Comparison of ENCODE assay signal across 1 cellular context in the genomic region with DNA sequence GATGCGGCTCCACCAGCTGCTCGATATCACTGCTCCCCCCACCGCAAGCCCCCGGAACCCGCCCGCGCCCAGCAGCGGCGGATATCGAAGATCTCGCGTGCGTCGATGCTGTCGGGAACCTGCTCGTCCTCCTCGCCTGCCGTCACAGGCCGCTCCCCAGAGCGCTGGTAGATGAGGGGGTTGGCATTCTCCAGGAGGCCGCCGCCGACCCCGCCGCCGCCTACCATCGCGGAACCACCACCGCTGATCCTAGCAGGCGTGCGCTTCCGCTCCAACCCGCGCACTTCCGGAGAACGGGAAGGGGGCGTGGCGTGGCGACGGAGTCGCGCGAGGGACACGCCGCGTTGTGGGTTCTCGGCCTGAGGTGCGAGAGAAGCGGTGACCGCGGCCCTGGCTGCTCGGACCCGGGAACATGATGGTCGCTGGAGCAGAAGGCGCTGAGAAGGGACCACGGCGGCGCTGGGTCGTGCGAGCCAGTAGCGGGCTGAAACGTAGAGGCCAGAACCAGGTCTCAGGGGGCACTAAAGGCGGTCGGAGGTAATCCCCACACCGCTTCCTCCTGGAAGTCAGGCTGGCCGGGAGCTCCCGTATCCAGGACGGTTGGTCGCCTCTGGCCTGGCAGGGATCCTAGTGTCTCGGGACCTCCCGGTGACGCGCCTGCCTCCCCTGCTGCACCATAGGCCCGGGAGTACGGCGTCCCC.
TF ChIP-seq lines count a peak whose summit lies in the region.

A gene (minus strand): TSS at position 265 of the 701 bp plus-strand sequence. CDS start 38 bp downstream, at position 227.

TF ChIP-seq in K562, 482 proteins besides CTCF, POLR2A, EP300 and RAD21 (continued from another document and continues in another):
- TF ChIP-seq, protein P1, sequence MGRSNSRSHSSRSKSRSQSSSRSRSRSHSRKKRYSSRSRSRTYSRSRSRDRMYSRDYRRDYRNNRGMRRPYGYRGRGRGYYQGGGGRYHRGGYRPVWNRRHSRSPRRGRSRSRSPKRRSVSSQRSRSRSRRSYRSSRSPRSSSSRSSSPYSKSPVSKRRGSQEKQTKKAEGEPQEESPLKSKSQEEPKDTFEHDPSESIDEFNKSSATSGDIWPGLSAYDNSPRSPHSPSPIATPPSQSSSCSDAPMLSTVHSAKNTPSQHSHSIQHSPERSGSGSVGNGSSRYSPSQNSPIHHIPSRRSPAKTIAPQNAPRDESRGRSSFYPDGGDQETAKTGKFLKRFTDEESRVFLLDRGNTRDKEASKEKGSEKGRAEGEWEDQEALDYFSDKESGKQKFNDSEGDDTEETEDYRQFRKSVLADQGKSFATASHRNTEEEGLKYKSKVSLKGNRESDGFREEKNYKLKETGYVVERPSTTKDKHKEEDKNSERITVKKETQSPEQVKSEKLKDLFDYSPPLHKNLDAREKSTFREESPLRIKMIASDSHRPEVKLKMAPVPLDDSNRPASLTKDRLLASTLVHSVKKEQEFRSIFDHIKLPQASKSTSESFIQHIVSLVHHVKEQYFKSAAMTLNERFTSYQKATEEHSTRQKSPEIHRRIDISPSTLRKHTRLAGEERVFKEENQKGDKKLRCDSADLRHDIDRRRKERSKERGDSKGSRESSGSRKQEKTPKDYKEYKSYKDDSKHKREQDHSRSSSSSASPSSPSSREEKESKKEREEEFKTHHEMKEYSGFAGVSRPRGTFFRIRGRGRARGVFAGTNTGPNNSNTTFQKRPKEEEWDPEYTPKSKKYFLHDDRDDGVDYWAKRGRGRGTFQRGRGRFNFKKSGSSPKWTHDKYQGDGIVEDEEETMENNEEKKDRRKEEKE (IDR thresholded peaks at IDR 0.05; ENCODE audit: borderline replicate concordance in 1 of 2, control insufficient read depth in 1 of 2, low read depth in 2 of 2, low read length in 1 of 2): no peak
- no peak for TF ChIP-seq ZBTB8A (IDR thresholded peaks at IDR 0.05; ENCODE audit: partially characterized antibody)
- TF ChIP-seq HCFC1 (IDR thresholded peaks at IDR 0.05; ENCODE audit: low read depth, low read length): peak; percentile 67
- TF ChIP-seq, protein P2, sequence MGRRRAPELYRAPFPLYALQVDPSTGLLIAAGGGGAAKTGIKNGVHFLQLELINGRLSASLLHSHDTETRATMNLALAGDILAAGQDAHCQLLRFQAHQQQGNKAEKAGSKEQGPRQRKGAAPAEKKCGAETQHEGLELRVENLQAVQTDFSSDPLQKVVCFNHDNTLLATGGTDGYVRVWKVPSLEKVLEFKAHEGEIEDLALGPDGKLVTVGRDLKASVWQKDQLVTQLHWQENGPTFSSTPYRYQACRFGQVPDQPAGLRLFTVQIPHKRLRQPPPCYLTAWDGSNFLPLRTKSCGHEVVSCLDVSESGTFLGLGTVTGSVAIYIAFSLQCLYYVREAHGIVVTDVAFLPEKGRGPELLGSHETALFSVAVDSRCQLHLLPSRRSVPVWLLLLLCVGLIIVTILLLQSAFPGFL (CRISPR knock-in tag; IDR thresholded peaks at IDR 0.05): no peak
- no peak for TF ChIP-seq ZNF583 (CRISPR knock-in tag; IDR thresholded peaks at IDR 0.05)
- TF ChIP-seq, protein P3, sequence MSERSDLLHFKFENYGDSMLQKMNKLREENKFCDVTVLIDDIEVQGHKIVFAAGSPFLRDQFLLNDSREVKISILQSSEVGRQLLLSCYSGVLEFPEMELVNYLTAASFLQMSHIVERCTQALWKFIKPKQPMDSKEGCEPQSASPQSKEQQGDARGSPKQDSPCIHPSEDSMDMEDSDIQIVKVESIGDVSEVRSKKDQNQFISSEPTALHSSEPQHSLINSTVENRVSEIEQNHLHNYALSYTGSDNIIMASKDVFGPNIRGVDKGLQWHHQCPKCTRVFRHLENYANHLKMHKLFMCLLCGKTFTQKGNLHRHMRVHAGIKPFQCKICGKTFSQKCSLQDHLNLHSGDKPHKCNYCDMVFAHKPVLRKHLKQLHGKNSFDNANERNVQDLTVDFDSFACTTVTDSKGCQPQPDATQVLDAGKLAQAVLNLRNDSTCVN (CRISPR knock-in tag; IDR thresholded peaks at IDR 0.05): no peak
- peak; percentile 63 for TF ChIP-seq TAF1 (IDR thresholded peaks at IDR 0.05; ENCODE audit: control insufficient read depth, extremely low read depth, insufficient read depth, low read length, severe bottlenecking)
- no peak for TF ChIP-seq SMAD1 (IDR thresholded peaks at IDR 0.05; ENCODE audit: low read depth, low read length, partially characterized antibody)
- peak; percentile 96 for TF ChIP-seq GABPA (tag; conservative IDR thresholded peaks at IDR 0.05; ENCODE audit: low read depth)
- no peak for TF ChIP-seq STAT5B (CRISPR knock-in tag; IDR thresholded peaks at IDR 0.05)
- no peak for TF ChIP-seq KLF6 (CRISPR knock-in tag; IDR thresholded peaks at IDR 0.05; ENCODE audit: borderline replicate concordance)
- no peak for TF ChIP-seq MYBL2 (IDR thresholded peaks at IDR 0.05; ENCODE audit: low read depth)
- no peak for TF ChIP-seq MYBL2 (CRISPR knock-in tag; IDR thresholded peaks at IDR 0.05; ENCODE audit: borderline replicate concordance)
- TF ChIP-seq ZNF507 (tag; conservative IDR thresholded peaks at IDR 0.05): no peak
- TF ChIP-seq FOXK2 (conservative IDR thresholded peaks at IDR 0.05 in 1 of 2, IDR thresholded peaks at IDR 0.05 in 1 of 2; ENCODE audit: low read depth in 2 of 2): no peak
- no peak for TF ChIP-seq NR3C1 (CRISPR knock-in tag; IDR thresholded peaks at IDR 0.05)
- TF ChIP-seq CAMTA2 (CRISPR knock-in tag; conservative IDR thresholded peaks at IDR 0.05): no peak
- TF ChIP-seq, protein P4, sequence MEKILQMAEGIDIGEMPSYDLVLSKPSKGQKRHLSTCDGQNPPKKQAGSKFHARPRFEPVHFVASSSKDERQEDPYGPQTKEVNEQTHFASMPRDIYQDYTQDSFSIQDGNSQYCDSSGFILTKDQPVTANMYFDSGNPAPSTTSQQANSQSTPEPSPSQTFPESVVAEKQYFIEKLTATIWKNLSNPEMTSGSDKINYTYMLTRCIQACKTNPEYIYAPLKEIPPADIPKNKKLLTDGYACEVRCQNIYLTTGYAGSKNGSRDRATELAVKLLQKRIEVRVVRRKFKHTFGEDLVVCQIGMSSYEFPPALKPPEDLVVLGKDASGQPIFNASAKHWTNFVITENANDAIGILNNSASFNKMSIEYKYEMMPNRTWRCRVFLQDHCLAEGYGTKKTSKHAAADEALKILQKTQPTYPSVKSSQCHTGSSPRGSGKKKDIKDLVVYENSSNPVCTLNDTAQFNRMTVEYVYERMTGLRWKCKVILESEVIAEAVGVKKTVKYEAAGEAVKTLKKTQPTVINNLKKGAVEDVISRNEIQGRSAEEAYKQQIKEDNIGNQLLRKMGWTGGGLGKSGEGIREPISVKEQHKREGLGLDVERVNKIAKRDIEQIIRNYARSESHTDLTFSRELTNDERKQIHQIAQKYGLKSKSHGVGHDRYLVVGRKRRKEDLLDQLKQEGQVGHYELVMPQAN (IDR thresholded peaks at IDR 0.05; ENCODE audit: borderline replicate concordance): peak; percentile 77
- peak; percentile 59; the same call in 1 of the 2 replicates for TF ChIP-seq DIDO1 (tag; IDR thresholded peaks at IDR 0.05; ENCODE audit: low read depth)
- TF ChIP-seq, protein P5, sequence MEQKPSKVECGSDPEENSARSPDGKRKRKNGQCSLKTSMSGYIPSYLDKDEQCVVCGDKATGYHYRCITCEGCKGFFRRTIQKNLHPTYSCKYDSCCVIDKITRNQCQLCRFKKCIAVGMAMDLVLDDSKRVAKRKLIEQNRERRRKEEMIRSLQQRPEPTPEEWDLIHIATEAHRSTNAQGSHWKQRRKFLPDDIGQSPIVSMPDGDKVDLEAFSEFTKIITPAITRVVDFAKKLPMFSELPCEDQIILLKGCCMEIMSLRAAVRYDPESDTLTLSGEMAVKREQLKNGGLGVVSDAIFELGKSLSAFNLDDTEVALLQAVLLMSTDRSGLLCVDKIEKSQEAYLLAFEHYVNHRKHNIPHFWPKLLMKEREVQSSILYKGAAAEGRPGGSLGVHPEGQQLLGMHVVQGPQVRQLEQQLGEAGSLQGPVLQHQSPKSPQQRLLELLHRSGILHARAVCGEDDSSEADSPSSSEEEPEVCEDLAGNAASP (IDR thresholded peaks at IDR 0.05): no peak
- TF ChIP-seq GTF2F1 (IDR thresholded peaks at IDR 0.05; ENCODE audit: low read depth, low read length): no peak
- TF ChIP-seq ZKSCAN8 (CRISPR knock-in tag; IDR thresholded peaks at IDR 0.05): no peak
- TF ChIP-seq MED1 (CRISPR knock-in tag; IDR thresholded peaks at IDR 0.05; ENCODE audit: borderline replicate concordance): no peak
- no peak for TF ChIP-seq ZNF217 (CRISPR knock-in tag; IDR thresholded peaks at IDR 0.05)
- TF ChIP-seq CBX1 (IDR thresholded peaks at IDR 0.05; ENCODE audit: low read depth): peak; percentile 47; the same call in 1 of the 2 replicates
- peak; percentile 90 for TF ChIP-seq KDM5B (IDR thresholded peaks at IDR 0.05; ENCODE audit: insufficient replicate concordance, low read depth, low read length)
- no peak for TF ChIP-seq JUNB (CRISPR knock-in tag; conservative IDR thresholded peaks at IDR 0.05)
- TF ChIP-seq TFAM (CRISPR knock-in tag; conservative IDR thresholded peaks at IDR 0.05): no peak
- no peak for TF ChIP-seq ZC3H11A (IDR thresholded peaks at IDR 0.05; ENCODE audit: low read depth, low read length)
- peak; percentile 89 for TF ChIP-seq ETV1 (tag; conservative IDR thresholded peaks at IDR 0.05; ENCODE audit: low read depth)
- TF ChIP-seq KLF10 (CRISPR knock-in tag; IDR thresholded peaks at IDR 0.05): no peak
- TF ChIP-seq ZKSCAN3 (CRISPR knock-in tag; IDR thresholded peaks at IDR 0.05): no peak
- TF ChIP-seq HDAC2 (IDR thresholded peaks at IDR 0.05): no peak
- no peak for TF ChIP-seq YBX1 (IDR thresholded peaks at IDR 0.05)
- TF ChIP-seq ZNF174 (CRISPR knock-in tag; IDR thresholded peaks at IDR 0.05): no peak
- TF ChIP-seq RBM22 (IDR thresholded peaks at IDR 0.05; ENCODE audit: low read depth, low read length, poor library complexity, severe bottlenecking): no peak
- TF ChIP-seq ATF7 (IDR thresholded peaks at IDR 0.05): peak; percentile 69
- TF ChIP-seq FOXJ2 (tag; IDR thresholded peaks at IDR 0.05): no peak
- no peak for TF ChIP-seq SETDB1 (IDR thresholded peaks at IDR 0.05; ENCODE audit: low read length)
- no peak for TF ChIP-seq ZNF75A (CRISPR knock-in tag; IDR thresholded peaks at IDR 0.05)
- no peak for TF ChIP-seq PTRF (tag; IDR thresholded peaks at IDR 0.05)
- peak; percentile 88 for TF ChIP-seq CREM (IDR thresholded peaks at IDR 0.05; ENCODE audit: low read depth)
- no peak for TF ChIP-seq MAFG (tag; conservative IDR thresholded peaks at IDR 0.05)
- no peak for TF ChIP-seq ERF (CRISPR knock-in tag; IDR thresholded peaks at IDR 0.05)
- no peak; the same call in 1 of the 2 replicates for TF ChIP-seq ZBTB17 (CRISPR knock-in tag; IDR thresholded peaks at IDR 0.05)
- TF ChIP-seq POLR2H (tag; IDR thresholded peaks at IDR 0.05; ENCODE audit: low read depth): no peak
- peak; percentile 94 for TF ChIP-seq POLR2G (IDR thresholded peaks at IDR 0.05; ENCODE audit: low read depth, low read length)
- no peak for TF ChIP-seq OTX1 (CRISPR knock-in tag; IDR thresholded peaks at IDR 0.05)
- no peak for TF ChIP-seq SIRT6 (IDR thresholded peaks at IDR 0.05; ENCODE audit: low read depth, low read length)
- TF ChIP-seq ZNF764 (CRISPR knock-in tag; IDR thresholded peaks at IDR 0.05; ENCODE audit: low read depth): no peak
- 0 out of 4 replicates have a peak, but pooled peaks of 1 of the 2 experiments have one; percentile 49 for TF ChIP-seq FOXA3 (CRISPR knock-in tag; conservative IDR thresholded peaks at IDR 0.05 in 1 of 2, IDR thresholded peaks at IDR 0.05 in 1 of 2)
- TF ChIP-seq, protein P6, sequence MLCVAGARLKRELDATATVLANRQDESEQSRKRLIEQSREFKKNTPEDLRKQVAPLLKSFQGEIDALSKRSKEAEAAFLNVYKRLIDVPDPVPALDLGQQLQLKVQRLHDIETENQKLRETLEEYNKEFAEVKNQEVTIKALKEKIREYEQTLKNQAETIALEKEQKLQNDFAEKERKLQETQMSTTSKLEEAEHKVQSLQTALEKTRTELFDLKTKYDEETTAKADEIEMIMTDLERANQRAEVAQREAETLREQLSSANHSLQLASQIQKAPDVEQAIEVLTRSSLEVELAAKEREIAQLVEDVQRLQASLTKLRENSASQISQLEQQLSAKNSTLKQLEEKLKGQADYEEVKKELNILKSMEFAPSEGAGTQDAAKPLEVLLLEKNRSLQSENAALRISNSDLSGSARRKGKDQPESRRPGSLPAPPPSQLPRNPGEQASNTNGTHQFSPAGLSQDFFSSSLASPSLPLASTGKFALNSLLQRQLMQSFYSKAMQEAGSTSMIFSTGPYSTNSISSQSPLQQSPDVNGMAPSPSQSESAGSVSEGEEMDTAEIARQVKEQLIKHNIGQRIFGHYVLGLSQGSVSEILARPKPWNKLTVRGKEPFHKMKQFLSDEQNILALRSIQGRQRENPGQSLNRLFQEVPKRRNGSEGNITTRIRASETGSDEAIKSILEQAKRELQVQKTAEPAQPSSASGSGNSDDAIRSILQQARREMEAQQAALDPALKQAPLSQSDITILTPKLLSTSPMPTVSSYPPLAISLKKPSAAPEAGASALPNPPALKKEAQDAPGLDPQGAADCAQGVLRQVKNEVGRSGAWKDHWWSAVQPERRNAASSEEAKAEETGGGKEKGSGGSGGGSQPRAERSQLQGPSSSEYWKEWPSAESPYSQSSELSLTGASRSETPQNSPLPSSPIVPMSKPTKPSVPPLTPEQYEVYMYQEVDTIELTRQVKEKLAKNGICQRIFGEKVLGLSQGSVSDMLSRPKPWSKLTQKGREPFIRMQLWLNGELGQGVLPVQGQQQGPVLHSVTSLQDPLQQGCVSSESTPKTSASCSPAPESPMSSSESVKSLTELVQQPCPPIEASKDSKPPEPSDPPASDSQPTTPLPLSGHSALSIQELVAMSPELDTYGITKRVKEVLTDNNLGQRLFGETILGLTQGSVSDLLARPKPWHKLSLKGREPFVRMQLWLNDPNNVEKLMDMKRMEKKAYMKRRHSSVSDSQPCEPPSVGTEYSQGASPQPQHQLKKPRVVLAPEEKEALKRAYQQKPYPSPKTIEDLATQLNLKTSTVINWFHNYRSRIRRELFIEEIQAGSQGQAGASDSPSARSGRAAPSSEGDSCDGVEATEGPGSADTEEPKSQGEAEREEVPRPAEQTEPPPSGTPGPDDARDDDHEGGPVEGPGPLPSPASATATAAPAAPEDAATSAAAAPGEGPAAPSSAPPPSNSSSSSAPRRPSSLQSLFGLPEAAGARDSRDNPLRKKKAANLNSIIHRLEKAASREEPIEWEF (CRISPR knock-in tag; IDR thresholded peaks at IDR 0.05): no peak
- TF ChIP-seq, protein P7, sequence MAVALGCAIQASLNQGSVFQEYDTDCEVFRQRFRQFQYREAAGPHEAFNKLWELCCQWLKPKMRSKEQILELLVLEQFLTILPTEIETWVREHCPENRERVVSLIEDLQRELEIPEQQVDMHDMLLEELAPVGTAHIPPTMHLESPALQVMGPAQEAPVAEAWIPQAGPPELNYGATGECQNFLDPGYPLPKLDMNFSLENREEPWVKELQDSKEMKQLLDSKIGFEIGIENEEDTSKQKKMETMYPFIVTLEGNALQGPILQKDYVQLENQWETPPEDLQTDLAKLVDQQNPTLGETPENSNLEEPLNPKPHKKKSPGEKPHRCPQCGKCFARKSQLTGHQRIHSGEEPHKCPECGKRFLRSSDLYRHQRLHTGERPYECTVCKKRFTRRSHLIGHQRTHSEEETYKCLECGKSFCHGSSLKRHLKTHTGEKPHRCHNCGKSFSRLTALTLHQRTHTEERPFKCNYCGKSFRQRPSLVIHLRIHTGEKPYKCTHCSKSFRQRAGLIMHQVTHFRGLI (CRISPR knock-in tag; IDR thresholded peaks at IDR 0.05): no peak
- no peak for TF ChIP-seq DNMT1 (IDR thresholded peaks at IDR 0.05)
- TF ChIP-seq, protein P8, sequence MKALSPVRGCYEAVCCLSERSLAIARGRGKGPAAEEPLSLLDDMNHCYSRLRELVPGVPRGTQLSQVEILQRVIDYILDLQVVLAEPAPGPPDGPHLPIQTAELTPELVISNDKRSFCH (CRISPR knock-in tag; IDR thresholded peaks at IDR 0.05): no peak
- TF ChIP-seq, protein P8 (tag; IDR thresholded peaks at IDR 0.05): peak; percentile 34; the same call in 1 of the 2 replicates
